ENCODE assay signal across 26 cellular contexts in the genomic region with DNA sequence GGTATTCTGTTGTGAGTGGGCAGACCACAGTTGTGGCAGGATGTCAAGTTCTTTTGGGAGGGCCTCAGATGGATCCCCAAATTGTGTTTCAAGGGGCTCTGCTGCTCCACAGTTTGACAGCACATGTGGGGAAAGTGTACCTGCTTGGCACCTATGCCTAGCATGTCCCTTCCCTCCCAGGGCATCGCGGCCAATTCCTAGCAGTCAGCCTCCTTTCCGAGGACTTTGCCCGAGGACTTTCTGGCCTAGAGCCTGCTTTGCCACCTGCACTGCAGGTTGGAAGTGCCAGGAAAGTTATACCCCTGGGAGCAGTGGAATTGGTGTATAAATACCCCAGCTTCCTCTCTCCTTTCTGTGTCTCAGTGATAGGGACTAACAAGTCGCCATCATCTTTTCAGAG. TPM values are rescaled to one million over a fixed set of nuclear protein-coding genes. Genes with fewer than 3 reads are reported as not detected.
DNase-seq lines count a peak whose midpoint lies in the region; ATAC-seq, FAIRE-seq and TF ChIP-seq lines count a peak whose summit lies in the region.
"Had no signal": no experiment of that assay in that cellular context is flagged by ENCODE, and none has a peak within 500 bp of the region (broad histone marks: within the 10 kb centered on the region; RNA-seq: fewer than 3 reads in every experiment).

No MANE protein-coding gene starts in this region.

- H3K4me3 ChIP-seq in right lobe of liver (no peak overlapping the region), HepG2 (replicated peaks in 1 of 3; ENCODE audit: insufficient read depth in 1 of 3, low read depth in 2 of 3, low read length in 3 of 3) (no peak overlapping the region), WERI-Rb-1 (ENCODE audit: low read depth, low read length) (no peak overlapping the region), suprapubic skin (no peak overlapping the region), foreskin fibroblast (ENCODE audit: low read depth in 1 of 2, low read length in 2 of 2) (no peak overlapping the region)
- H3K4me3 ChIP-seq: A549; BLaER1 treated with 17β-estradiol and CSF1 and Interleukin-3, amounts not matched to agents 10 nM and 100 nM; GM12878 had no signal

- no peak for TF ChIP-seq POLR2A in right lobe of liver (IDR thresholded peaks at IDR 0.05)
- TF ChIP-seq POLR2A in HepG2 (IDR thresholded peaks at IDR 0.05; ENCODE audit: insufficient read depth in 1 of 2, low read depth in 2 of 2, low read length in 2 of 2): no peak
- TF ChIP-seq POLR2A in suprapubic skin (IDR thresholded peaks at IDR 0.05): no peak

- no peak for TF ChIP-seq RAD21 in HepG2 (CRISPR knock-in tag; IDR thresholded peaks at IDR 0.05)

- H3K27ac ChIP-seq in right lobe of liver: no peak overlapping the region
- H3K27ac ChIP-seq in HepG2 (ENCODE audit: extremely low read length, insufficient read depth, low read length): no peak overlapping the region
- H3K27ac ChIP-seq in WERI-Rb-1: peak overlapping the region; percentile 51; the same call in 1 of the 2 replicates
- H3K27ac ChIP-seq in suprapubic skin: no peak overlapping the region
- H3K27ac ChIP-seq: A549; BLaER1 treated with 17β-estradiol and CSF1 and Interleukin-3, amounts not matched to agents 10 nM and 100 nM had no signal

- no peak overlapping the region for H2AFZ ChIP-seq in HepG2 (ENCODE audit: low read length)

- H3K36me3 ChIP-seq in right lobe of liver (no peaks in the 10 kb centered on the region), HepG2 (replicated peaks in 1 of 2; ENCODE audit: control insufficient read depth in 1 of 2, insufficient read depth in 2 of 2, low read length in 2 of 2) (no peaks in the 10 kb centered on the region), WERI-Rb-1 (no peaks in the 10 kb centered on the region), suprapubic skin (no peaks in the 10 kb centered on the region)
- H3K36me3 ChIP-seq: BE2C; BLaER1 treated with 17β-estradiol and CSF1 and Interleukin-3, amounts not matched to agents 10 nM and 100 nM had no signal

- TF ChIP-seq CTCF in right lobe of liver (IDR thresholded peaks at IDR 0.05) (no peak), HepG2 (CRISPR knock-in tag; IDR thresholded peaks at IDR 0.05) (no peak), WERI-Rb-1 (IDR thresholded peaks at IDR 0.05; ENCODE audit: low read depth, low read length) (no peak), suprapubic skin (IDR thresholded peaks at IDR 0.05) (no peak), foreskin fibroblast (IDR thresholded peaks at IDR 0.05; ENCODE audit: low read depth, low read length) (no peak), omental fat pad (IDR thresholded peaks at IDR 0.05) (no peak)

- H4K20me1 ChIP-seq in HepG2 (ENCODE audit: insufficient read depth, low read length): no peaks in the 10 kb centered on the region
- H4K20me1 ChIP-seq: BLaER1 treated with 17β-estradiol and CSF1 and Interleukin-3, amounts not matched to agents 10 nM and 100 nM had no signal

- H3K4me1 ChIP-seq in right lobe of liver (no peaks in the 10 kb centered on the region), HepG2 (ENCODE audit: insufficient read depth, low read length) (no peaks in the 10 kb centered on the region), suprapubic skin (no peaks in the 10 kb centered on the region)
- H3K4me1 ChIP-seq: A549; BE2C; BLaER1 treated with 17β-estradiol and CSF1 and Interleukin-3, amounts not matched to agents 10 nM and 100 nM had no signal

- intact Hi-C loops in right lobe of liver (cut with DNase I): no loop called here
- intact Hi-C loops in HepG2 (cut with micrococcal nuclease; ENCODE audit: unreplicated experiment): no loop called here

- WGBS in right lobe of liver (ENCODE audit: insufficient coverage, low coverage, low lambda C conversion rate, missing lambda C conversion rate): 24% methylated on average over 5 of the region's 5 CpGs
- 18% methylated on average over 2 of the region's 5 CpGs for WGBS in HepG2 (ENCODE audit: low lambda C conversion rate)
- 56% methylated on average over 3 of the region's 5 CpGs for WGBS in suprapubic skin

- DNase-seq in right lobe of liver: peak in 2 of 3 donors; percentile 35 to 52
- DNase-seq in HepG2 (ENCODE audit: low spot score): no peak
- no peak for DNase-seq in WERI-Rb-1
- no peak for DNase-seq in left lobe of liver (ENCODE audit: low spot score)
- no peak for DNase-seq in suprapubic skin (ENCODE audit: low spot score in 2 of 2)
- no peak for DNase-seq in foreskin fibroblast
- DNase-seq in omental fat pad (ENCODE audit: low spot score): no peak
- DNase-seq: 8988T; ACHN; AML-193; BE2C; CD4-positive, alpha-beta T cell; CD8-positive, alpha-beta memory T cell; DMS 273 treated with DMSO at 0.1 percent for 48 hours; DMS79; EL; GDM1; H7; HCEC 1CT had no signal

- ATAC-seq in right lobe of liver (peak; percentile 51 to 77 (median 62)), HepG2 (no peak), left lobe of liver (peak; percentile 73), omental fat pad (ENCODE audit: low FRiP score) (no peak)
- ATAC-seq: A549, GM12878 had no signal

- no peak for FAIRE-seq in HepG2 (lab: Jason Lieb, UNC)
- FAIRE-seq: A549, D721Med, GM12878, GM18507, H1 had no signal

- H3K27me3 ChIP-seq in right lobe of liver: no peaks in the 10 kb centered on the region
- H3K27me3 ChIP-seq in HepG2 (ENCODE audit: control insufficient read depth in 1 of 2, insufficient read depth in 2 of 2, low read length in 2 of 2): peaks cover 0 to 1% of the 10 kb centered on the region in 2 experiments; a peak in 1 of 5 replicates
- no peaks in the 10 kb centered on the region for H3K27me3 ChIP-seq in WERI-Rb-1 (ENCODE audit: insufficient read depth, low read depth, severe bottlenecking)
- no peaks in the 10 kb centered on the region for H3K27me3 ChIP-seq in suprapubic skin
- H3K27me3 ChIP-seq: BE2C; BLaER1 treated with 17β-estradiol and CSF1 and Interleukin-3, amounts not matched to agents 10 nM and 100 nM had no signal

- POLR2A ChIA-PET in HepG2 (lab: Yijun Ruan, JAX): no interaction called here

- no peaks in the 10 kb centered on the region for H3K79me2 ChIP-seq in HepG2 (ENCODE audit: insufficient read depth, low read length)

- in situ Hi-C loops in HepG2 (cut with HindIII; ENCODE audit: extremely low pct_ligation_motif_present, low pct_unique_long_range_greater_than_20kb): no loop called here

- TF ChIP-seq EP300 in HepG2 (IDR thresholded peaks at IDR 0.05; ENCODE audit: low read depth in 2 of 2, low read length in 2 of 2) (no peak), HepG2 (CRISPR knock-in tag; IDR thresholded peaks at IDR 0.05; ENCODE audit: borderline replicate concordance) (no peak), suprapubic skin (IDR thresholded peaks at IDR 0.05) (no peak)

- no peak overlapping the region for H3K9ac ChIP-seq in HepG2 (ENCODE audit: insufficient read depth, low read depth, low read length)
- H3K9ac ChIP-seq: BLaER1 treated with 17β-estradiol and CSF1 and Interleukin-3, amounts not matched to agents 10 nM and 100 nM had no signal

- no TSS peak for BruUV-seq in HepG2 (replicated peaks; lab: Mats Ljungman, UMichigan)

- CTCF ChIA-PET in HepG2 (lab: Yijun Ruan, JAX; ENCODE audit: low intra/inter-chr PET ratio, low total read pairs): no interaction called here

- H3K9me3 ChIP-seq in right lobe of liver: no peaks in the 10 kb centered on the region
- H3K9me3 ChIP-seq in HepG2 (ENCODE audit: low read length): no peaks in the 10 kb centered on the region
- H3K9me3 ChIP-seq in WERI-Rb-1 (ENCODE audit: severe bottlenecking): no peaks in the 10 kb centered on the region
- H3K9me3 ChIP-seq in suprapubic skin: no peaks in the 10 kb centered on the region
- H3K9me3 ChIP-seq: A549, BE2C had no signal

- H3K4me2 ChIP-seq in HepG2 (ENCODE audit: low read depth, low read length): no peak overlapping the region
- H3K4me2 ChIP-seq: A549; BLaER1 treated with 17β-estradiol and CSF1 and Interleukin-3, amounts not matched to agents 10 nM and 100 nM had no signal

RNA-seq across cellular contexts. Expression of a gene that starts 11.9 kb away (rescaled TPM):
- total RNA-seq in right lobe of liver: not detected
- total RNA-seq in HepG2 (2016; rRNA removed; fragmentation: Illumina TruSeq; extraction: Trizol): not detected in 2 replicates
- total RNA-seq in HepG2 (2016; cell fraction: cytosol; rRNA removed; fragmentation: Illumina TruSeq; extraction: Trizol; ENCODE audit: low read depth): 0.09 TPM in 1 of 2 replicates, not detected in the other
- not detected in 2 replicates for total RNA-seq in HepG2 (2016; cell fraction: insoluble cytoplasmic fraction; rRNA removed; fragmentation: Illumina TruSeq; extraction: Trizol)
- not detected in 2 replicates for total RNA-seq in HepG2 (2016; cell fraction: membrane; rRNA removed; fragmentation: Illumina TruSeq; extraction: Trizol)
- total RNA-seq in HepG2 (2016; cell fraction: nucleus; rRNA removed; fragmentation: Illumina TruSeq; extraction: Trizol): not detected in 2 replicates
- polyA plus RNA-seq in HepG2 (2011; rRNA removed): not detected in 2 replicates
- polyA plus RNA-seq in HepG2 (2011; cell fraction: cytosol; rRNA removed): not detected in 2 replicates
- not detected in 2 replicates for polyA plus RNA-seq in HepG2 (2011; cell fraction: nucleus; rRNA removed)
- not detected in 2 replicates for polyA plus RNA-seq in HepG2 (2012)
- polyA plus RNA-seq in HepG2 (2016; cell fraction: cytosol; fragmentation: Illumina TruSeq; extraction: Trizol; ENCODE audit: low read depth): not detected in 2 replicates
- not detected in 2 replicates for polyA plus RNA-seq in HepG2 (2016; cell fraction: insoluble cytoplasmic fraction; fragmentation: Illumina TruSeq; extraction: Trizol; ENCODE audit: low read depth)
- polyA plus RNA-seq in HepG2 (2016; cell fraction: membrane; fragmentation: Illumina TruSeq; extraction: Trizol; ENCODE audit: low read depth): not detected in 2 replicates
- polyA plus RNA-seq in HepG2 (2016; cell fraction: nucleus; fragmentation: Illumina TruSeq; extraction: Trizol; ENCODE audit: insufficient read depth, low read depth): not detected in 2 replicates
- not detected in 2 replicates for polyA minus RNA-seq in HepG2 (2011; rRNA and poly(A)+ RNA removed; ENCODE audit: low replicate concordance)
- polyA minus RNA-seq in HepG2 (2011; cell fraction: cytosol; rRNA and poly(A)+ RNA removed): not detected in 2 replicates
- not detected in 2 replicates for polyA minus RNA-seq in HepG2 (2011; cell fraction: nucleus; rRNA and poly(A)+ RNA removed)
- not detected for total RNA-seq in left lobe of liver
- 10 to 100 TPM in 1 of 4 donors, 1 to 10 TPM in 3; 3.9 to 16.6 (median 6.8) TPM for total RNA-seq in suprapubic skin
- under 1 TPM in 3 of 4 donors, not detected in 1; 0.06 to 0.32 (median 0.09) TPM for total RNA-seq in omental fat pad
- total RNA-seq: CD4-positive, alpha-beta T cell; CD8-positive, alpha-beta memory T cell; GM12878; H7 had no signal
- polyA plus RNA-seq: A549; CD14-positive monocyte; CD8-positive, alpha-beta memory T cell; GM12878 had no signal

Comparison
In these comparisons a context has a peak if more than half of its experiments do, and no peak if none do; other contexts are left out.
1. ATAC-seq: peak in right lobe of liver (4 of 4) and left lobe of liver (single experiment); none in HepG2 (single experiment) and omental fat pad (single experiment).
2. DNase-seq: peak in right lobe of liver (2 of 3); none in HepG2 (single experiment), WERI-Rb-1 (single experiment), left lobe of liver (single experiment), suprapubic skin (0 of 2), foreskin fibroblast (0 of 2) and omental fat pad (single experiment).